ENCODE assay signal across 22 cellular contexts in the genomic region with DNA sequence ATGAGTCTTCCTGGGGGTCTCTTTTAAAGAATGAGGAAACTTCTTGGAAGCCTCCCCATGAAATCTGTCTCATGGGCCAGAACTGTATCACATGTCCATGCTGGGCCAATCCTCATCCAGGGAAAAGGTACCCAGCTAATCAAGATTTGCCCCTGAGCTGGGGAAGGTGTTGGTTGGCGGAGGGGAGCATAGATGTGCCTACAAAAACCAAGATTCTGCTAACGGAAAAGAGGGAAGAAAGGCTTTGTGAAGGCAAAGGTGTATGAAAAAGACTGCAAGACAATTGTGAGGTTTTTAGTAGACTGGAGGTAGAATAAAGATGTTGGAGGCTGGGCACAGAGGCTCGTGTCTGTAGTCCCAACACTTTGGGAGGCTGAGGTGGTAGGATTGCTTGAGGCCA.
"Had no signal": no experiment of that assay in that cellular context is flagged by ENCODE, and none has a peak within 500 bp of the region (broad histone marks: within the 10 kb centered on the region; RNA-seq: fewer than 3 reads in every experiment).

No MANE protein-coding gene starts in this region.

- H3K4me1 Mint-ChIP-seq: immature natural killer cell had no signal

- H3K27ac ChIP-seq: dorsolateral prefrontal cortex, lower lobe of right lung, neutrophil, pancreas, right lobe of liver, suprapubic skin, transverse colon, vagina had no signal

- H3K27me3 ChIP-seq: dorsolateral prefrontal cortex, neutrophil, pancreas, right lobe of liver, suprapubic skin, transverse colon, vagina had no signal

- H3K4me1 ChIP-seq: lower lobe of right lung, pancreas, right lobe of liver, suprapubic skin, transverse colon, vagina had no signal

- H3K4me3 Mint-ChIP-seq: immature natural killer cell; natural killer cell; neural crest cell; stimulated activated naive CD8-positive, alpha-beta T cell treated with anti-CD3 and anti-CD28 coated beads, Interleukin-15, amount 100 ng/mL, for 72 hours had no signal

- H3K36me3 ChIP-seq: lower lobe of right lung, neutrophil, pancreas, right lobe of liver, suprapubic skin, transverse colon, vagina had no signal

- H3K27ac Mint-ChIP-seq: natural killer cell had no signal

- ATAC-seq: left ventricle myocardium superior; lower lobe of right lung; natural killer cell; pancreas; right lobe of liver; stimulated activated naive CD8-positive, alpha-beta T cell treated with anti-CD3 and anti-CD28 coated beads, Interleukin-15, amount 100 ng/mL, for 72 hours had no signal

- FAIRE-seq: frontal cortex, pancreas, small intestine had no signal

- H3K9me3 Mint-ChIP-seq: neural crest cell had no signal

- H3K4me3 ChIP-seq: dorsolateral prefrontal cortex, lower lobe of right lung, pancreas, right lobe of liver, suprapubic skin, transverse colon, vagina had no signal

- DNase-seq: dorsolateral prefrontal cortex; effector CD4-positive, alpha-beta T cell; hypothalamus; immature natural killer cell; islet precursor cell; left ventricle myocardium superior; lower lobe of right lung; natural killer cell; pancreas; right lobe of liver; small intestine; stimulated activated CD4-positive, alpha-beta T cell treated with anti-CD3 and anti-CD28 coated beads, Interleukin-15, amount 100 ng/mL, for 24 hours; stimulated activated CD4-positive, alpha-beta T cell treated with anti-CD3 and anti-CD28 coated beads, Interleukin-4, amount 100 ng/mL, for 1 hour; stimulated activated CD8-positive, alpha-beta memory T cell treated with anti-CD3 and anti-CD28 coated beads, Interleukin-4, amount 100 ng/mL, for 48 hours; stimulated activated naive CD4-positive, alpha-beta T cell; stimulated activated naive CD8-positive, alpha-beta T cell treated with anti-CD3 and anti-CD28 coated beads, Interleukin-15, amount 100 ng/mL, for 72 hours; transverse colon had no signal

- H3K27me3 Mint-ChIP-seq: stimulated activated naive CD8-positive, alpha-beta T cell treated with anti-CD3 and anti-CD28 coated beads, Interleukin-15, amount 100 ng/mL, for 72 hours had no signal

- H3K9me3 ChIP-seq: lower lobe of right lung, neutrophil, pancreas, right lobe of liver, suprapubic skin, transverse colon, vagina had no signal
